23 cellular contexts compared by ENCODE assay signal in genomic region chr3:122586918-122587317, GRCh38. TPM values are rescaled to one million over a fixed set of nuclear protein-coding genes. Genes with fewer than 3 reads are reported as not detected.
DNase-seq lines count a peak whose midpoint lies in the region; ATAC-seq, FAIRE-seq and TF ChIP-seq lines count a peak whose summit lies in the region.
"Had no signal": no experiment of that assay in that cellular context is flagged by ENCODE, and none has a peak within 500 bp of the region (broad histone marks: within the 10 kb centered on the region; RNA-seq: fewer than 3 reads in every experiment).

No MANE protein-coding gene starts in this region.

- no peak overlapping the region for H3K4me3 Mint-ChIP-seq in activated T-cell treated with anti-CD3 and anti-CD28 coated beads, Interleukin-2, amount 50 U/mL, for 24 hours
- no peak overlapping the region for H3K4me3 Mint-ChIP-seq in IgD-negative memory B cell
- H3K4me3 Mint-ChIP-seq in activated naive CD8-positive, alpha-beta T cell treated with anti-CD3 and anti-CD28 coated beads for 36 hours: no peak overlapping the region
- peak overlapping the region; percentile 19 for H3K4me3 Mint-ChIP-seq in natural killer cell treated with Interleukin-12 subunit alpha and Interleukin-12 subunit beta and Interleukin-15 and Interleukin-18, amount 100 ng/mL, for 72 hours
- H3K4me3 Mint-ChIP-seq: HFFc6 had no signal

- ATAC-seq in natural killer cell treated with Interleukin-12 subunit alpha and Interleukin-12 subunit beta and Interleukin-15 and Interleukin-18, amount 100 ng/mL, for 72 hours: peak in 1 of 2 donors; percentile 65

- peak overlapping the region; percentile 38 for H3K27ac Mint-ChIP-seq in activated T-cell treated with anti-CD3 and anti-CD28 coated beads, Interleukin-2, amount 50 U/mL, for 24 hours
- peak overlapping the region; percentile 5 to 84 (median 69) for H3K27ac Mint-ChIP-seq in IgD-negative memory B cell
- peak overlapping the region; percentile 11 for H3K27ac Mint-ChIP-seq in activated naive CD8-positive, alpha-beta T cell treated with anti-CD3 and anti-CD28 coated beads for 36 hours
- peak overlapping the region; percentile 5 to 34 for H3K27ac Mint-ChIP-seq in natural killer cell treated with Interleukin-12 subunit alpha and Interleukin-12 subunit beta and Interleukin-15 and Interleukin-18, amount 100 ng/mL, for 72 hours
- H3K27ac Mint-ChIP-seq: HFFc6 had no signal

- peaks cover 47% of the 10 kb centered on the region for H3K4me1 Mint-ChIP-seq in activated T-cell treated with anti-CD3 and anti-CD28 coated beads, Interleukin-2, amount 50 U/mL, for 24 hours (ENCODE audit: low read depth)
- H3K4me1 Mint-ChIP-seq in IgD-negative memory B cell: peaks cover 31 to 57% (median 44%) of the 10 kb centered on the region in 3 donors
- peaks cover 39% of the 10 kb centered on the region for H3K4me1 Mint-ChIP-seq in activated naive CD8-positive, alpha-beta T cell treated with anti-CD3 and anti-CD28 coated beads for 36 hours
- peaks cover 48% of the 10 kb centered on the region in 2 donors for H3K4me1 Mint-ChIP-seq in natural killer cell treated with Interleukin-12 subunit alpha and Interleukin-12 subunit beta and Interleukin-15 and Interleukin-18, amount 100 ng/mL, for 72 hours (ENCODE audit: low read depth in 2 of 2)

- H3K9me3 Mint-ChIP-seq in activated T-cell treated with anti-CD3 and anti-CD28 coated beads, Interleukin-2, amount 50 U/mL, for 24 hours: peaks cover 17% of the 10 kb centered on the region
- peaks cover 2 to 17% (median 2%) of the 10 kb centered on the region in 3 donors for H3K9me3 Mint-ChIP-seq in IgD-negative memory B cell
- H3K9me3 Mint-ChIP-seq in activated naive CD8-positive, alpha-beta T cell treated with anti-CD3 and anti-CD28 coated beads for 36 hours: peaks cover 13% of the 10 kb centered on the region
- H3K9me3 Mint-ChIP-seq in natural killer cell treated with Interleukin-12 subunit alpha and Interleukin-12 subunit beta and Interleukin-15 and Interleukin-18, amount 100 ng/mL, for 72 hours: no peaks in the 10 kb centered on the region

- DNase-seq in activated T-cell treated with anti-CD3 and anti-CD28 coated beads, Interleukin-2, amount 50 U/mL, for 24 hours: no peak
- no peak for DNase-seq in activated T-cell treated with anti-CD3 and anti-CD28 coated beads, Interleukin-2, amount 50 U/mL, for 48 hours
- DNase-seq in activated naive CD8-positive, alpha-beta T cell treated with anti-CD3 and anti-CD28 coated beads for 36 hours: no peak
- no peak for DNase-seq in natural killer cell treated with Interleukin-12 subunit alpha and Interleukin-12 subunit beta and Interleukin-15 and Interleukin-18, amount 100 ng/mL, for 72 hours (ENCODE audit: low spot score)
- DNase-seq in globus pallidus (ENCODE audit: low spot score) (no peak), H54 (ENCODE audit: insufficient read length, low spot score) (no peak)
- DNase-seq in effector CD8-positive, alpha-beta T cell (lab: John Stamatoyannopoulos, UW): no peak
- DNase-seq: CD8-positive, alpha-beta memory T cell; DMS79; HFFc6; KG1; MV-4-11; NCI-H187; NCI-H2227 treated with DMSO at 0.1 percent for 48 hours; NCI-H510A treated with DMSO at 0.1 percent for 48 hours; NCI-H774; OCI-M1; SHP77 had no signal

- FAIRE-seq in H54 (lab: Jason Lieb, UNC): no peak
- FAIRE-seq: A204.1, D721Med had no signal

- H3K36me3 Mint-ChIP-seq in activated T-cell treated with anti-CD3 and anti-CD28 coated beads, Interleukin-2, amount 50 U/mL, for 24 hours (ENCODE audit: low read depth): peaks cover 35% of the 10 kb centered on the region
- peaks cover 15% of the 10 kb centered on the region for H3K36me3 Mint-ChIP-seq in IgD-negative memory B cell
- peaks cover 40% of the 10 kb centered on the region for H3K36me3 Mint-ChIP-seq in activated naive CD8-positive, alpha-beta T cell treated with anti-CD3 and anti-CD28 coated beads for 36 hours
- H3K36me3 Mint-ChIP-seq in natural killer cell treated with Interleukin-12 subunit alpha and Interleukin-12 subunit beta and Interleukin-15 and Interleukin-18, amount 100 ng/mL, for 72 hours: peaks cover 25% of the 10 kb centered on the region

- no peak for TF ChIP-seq POLR2A in H54 (IDR thresholded peaks at IDR 0.05; ENCODE audit: low read depth, low read length)

- H3K27me3 Mint-ChIP-seq in activated T-cell treated with anti-CD3 and anti-CD28 coated beads, Interleukin-2, amount 50 U/mL, for 24 hours: no peaks in the 10 kb centered on the region
- H3K27me3 Mint-ChIP-seq in IgD-negative memory B cell: no peaks in the 10 kb centered on the region
- no peaks in the 10 kb centered on the region for H3K27me3 Mint-ChIP-seq in activated naive CD8-positive, alpha-beta T cell treated with anti-CD3 and anti-CD28 coated beads for 36 hours
- H3K27me3 Mint-ChIP-seq in natural killer cell treated with Interleukin-12 subunit alpha and Interleukin-12 subunit beta and Interleukin-15 and Interleukin-18, amount 100 ng/mL, for 72 hours: no peaks in the 10 kb centered on the region
- H3K27me3 Mint-ChIP-seq: CD8-positive, alpha-beta memory T cell had no signal

RNA-seq across cellular contexts. Expression of gene PARP15, which starts 9.5 kb away (rescaled TPM):
- polyA plus RNA-seq in IgD-negative memory B cell: 16.6 TPM
- total RNA-seq in activated naive CD8-positive, alpha-beta T cell treated with anti-CD3 and anti-CD28 coated beads for 36 hours: 1 to 10 TPM; 8.7 to 9.1 TPM
- 10 to 100 TPM; 49.6 to 72.9 TPM for total RNA-seq in natural killer cell treated with Interleukin-12 subunit alpha and Interleukin-12 subunit beta and Interleukin-15 and Interleukin-18, amount 100 ng/mL, for 72 hours
- total RNA-seq: H4, HFFc6, RPMI7951 had no signal

RNA-seq across cellular contexts. Expression of gene DTX3L, which starts 22.8 kb away (rescaled TPM):
- 21.4 TPM for polyA plus RNA-seq in IgD-negative memory B cell
- total RNA-seq in activated naive CD8-positive, alpha-beta T cell treated with anti-CD3 and anti-CD28 coated beads for 36 hours: 10 to 100 TPM; 52.8 to 54.9 TPM
- total RNA-seq in natural killer cell treated with Interleukin-12 subunit alpha and Interleukin-12 subunit beta and Interleukin-15 and Interleukin-18, amount 100 ng/mL, for 72 hours: 100 to 1,000 TPM in 1 of 2 donors, 10 to 100 TPM in 1; 56.4 to 110 TPM

RNA-seq across cellular contexts. Expression of gene PARP9, which starts 22.8 kb away (rescaled TPM):
- 18.7 TPM for polyA plus RNA-seq in IgD-negative memory B cell
- 10 to 100 TPM; 39.0 to 40.9 TPM for total RNA-seq in activated naive CD8-positive, alpha-beta T cell treated with anti-CD3 and anti-CD28 coated beads for 36 hours
- total RNA-seq in natural killer cell treated with Interleukin-12 subunit alpha and Interleukin-12 subunit beta and Interleukin-15 and Interleukin-18, amount 100 ng/mL, for 72 hours: 10 to 100 TPM; 45.5 to 61.7 TPM

Comparison
In these comparisons a context has a peak if more than half of its experiments do, and no peak if none do; other contexts are left out.
1. H3K27ac Mint-ChIP-seq: peak in every context shown above with its lines; median percentile 69 in IgD-negative memory B cell; 38 in activated T-cell treated with anti-CD3 and anti-CD28 coated beads, Interleukin-2, amount 50 U/mL, for 24 hours; 20 in natural killer cell treated with Interleukin-12 subunit alpha and Interleukin-12 subunit beta and Interleukin-15 and Interleukin-18, amount 100 ng/mL, for 72 hours; 11 in activated naive CD8-positive, alpha-beta T cell treated with anti-CD3 and anti-CD28 coated beads for 36 hours.
2. RNA of gene PARP15, which starts 9.5 kb away (total RNA-seq): 49.6 to 72.9 TPM in natural killer cell treated with Interleukin-12 subunit alpha and Interleukin-12 subunit beta and Interleukin-15 and Interleukin-18, amount 100 ng/mL, for 72 hours; 8.7 to 9.1 TPM in activated naive CD8-positive, alpha-beta T cell treated with anti-CD3 and anti-CD28 coated beads for 36 hours; every median in the first group is over 4 times any median in the second.